Comparison of ENCODE assay signal across 15 cellular contexts in genomic region chr9:77595426-77596051, GRCh38. TPM values are rescaled to one million over a fixed set of nuclear protein-coding genes. Genes with fewer than 3 reads are reported as not detected.
A peak's percentile ranks its signal among the peaks of the same experiment; 100 is the strongest.
DNase-seq lines count a peak whose midpoint lies in the region; ATAC-seq and TF ChIP-seq lines count a peak whose summit lies in the region.
"Had no signal": no experiment of that assay in that cellular context is flagged by ENCODE, and none has a peak within 500 bp of the region (broad histone marks: within the 10 kb centered on the region; RNA-seq: fewer than 3 reads in every experiment).

No MANE protein-coding gene starts in this region.

- H3K27me3 Mint-ChIP-seq in endodermal cell (ENCODE audit: insufficient read depth) (no peaks in the 10 kb centered on the region), mesothelial cell of epicardium (ENCODE audit: low read depth) (no peaks in the 10 kb centered on the region)
- H3K27me3 Mint-ChIP-seq in activated CD4-positive, alpha-beta memory T cell treated with anti-CD3 and anti-CD28 coated beads, Interleukin-2, amount 10 ng/mL, durations not matched to agents 7 days and 5 days = peaks cover 4% of the 10 kb centered on the region

- peaks cover 34% of the 10 kb centered on the region for H3K4me1 Mint-ChIP-seq in endodermal cell
- peaks cover 40% of the 10 kb centered on the region for H3K4me1 Mint-ChIP-seq in mesothelial cell of epicardium
- peaks cover 5% of the 10 kb centered on the region for H3K4me1 Mint-ChIP-seq in activated CD4-positive, alpha-beta memory T cell treated with anti-CD3 and anti-CD28 coated beads, Interleukin-2, amount 10 ng/mL, durations not matched to agents 7 days and 5 days

- H3K27me3 ChIP-seq in endodermal cell (ENCODE audit: control insufficient read depth, insufficient read depth, low read length, poor library complexity, severe bottlenecking) = no peaks in the 10 kb centered on the region
- H3K27me3 ChIP-seq: neural progenitor cell, testis had no signal

- H3K4me3 ChIP-seq in endodermal cell (ENCODE audit: low read length) = no peak overlapping the region
- H3K4me3 ChIP-seq: neural progenitor cell, testis had no signal

- no peak overlapping the region for H3K4me3 Mint-ChIP-seq in endodermal cell
- H3K4me3 Mint-ChIP-seq in mesothelial cell of epicardium = no peak overlapping the region
- no peak overlapping the region for H3K4me3 Mint-ChIP-seq in activated CD4-positive, alpha-beta memory T cell treated with anti-CD3 and anti-CD28 coated beads, Interleukin-2, amount 10 ng/mL, durations not matched to agents 7 days and 5 days
- H3K4me3 Mint-ChIP-seq: neural progenitor cell had no signal

- H3K27ac Mint-ChIP-seq in endodermal cell = peak overlapping the region; percentile 19
- peak overlapping the region; percentile 76 for H3K27ac Mint-ChIP-seq in mesothelial cell of epicardium
- no peak overlapping the region for H3K27ac Mint-ChIP-seq in activated CD4-positive, alpha-beta memory T cell treated with anti-CD3 and anti-CD28 coated beads, Interleukin-2, amount 10 ng/mL, durations not matched to agents 7 days and 5 days
- H3K27ac Mint-ChIP-seq: neural progenitor cell had no signal

- H3K36me3 Mint-ChIP-seq in endodermal cell (ENCODE audit: low read depth) (no peaks in the 10 kb centered on the region), mesothelial cell of epicardium (no peaks in the 10 kb centered on the region)
- H3K36me3 Mint-ChIP-seq in activated CD4-positive, alpha-beta memory T cell treated with anti-CD3 and anti-CD28 coated beads, Interleukin-2, amount 10 ng/mL, durations not matched to agents 7 days and 5 days (ENCODE audit: low read depth) = no peaks in the 10 kb centered on the region
- H3K36me3 Mint-ChIP-seq: neural progenitor cell had no signal

- peaks cover 6% of the 10 kb centered on the region for H3K4me1 ChIP-seq in endodermal cell (ENCODE audit: control insufficient read depth, insufficient read depth, low read length)
- H3K4me1 ChIP-seq: neural progenitor cell had no signal

- no peak for ATAC-seq in GM19395 (IDR thresholded peaks at IDR 0.05; ENCODE audit: unreplicated experiment)

- POLR2A ChIA-PET in activated CD4-positive, alpha-beta memory T cell treated with anti-CD3 and anti-CD28 coated beads, Interleukin-2, amount 10 ng/mL, durations not matched to agents 7 days and 5 days (lab: Charles Lee) = no interaction called here

- H3K27ac ChIP-seq in endodermal cell (ENCODE audit: low read depth, low read length) = no peak overlapping the region
- H3K27ac ChIP-seq: KMS-11, neural progenitor cell, testis had no signal

- H3K9me3 Mint-ChIP-seq in endodermal cell = no peaks in the 10 kb centered on the region
- H3K9me3 Mint-ChIP-seq in mesothelial cell of epicardium = no peaks in the 10 kb centered on the region
- H3K9me3 Mint-ChIP-seq in activated CD4-positive, alpha-beta memory T cell treated with anti-CD3 and anti-CD28 coated beads, Interleukin-2, amount 10 ng/mL, durations not matched to agents 7 days and 5 days = no peaks in the 10 kb centered on the region
- H3K9me3 Mint-ChIP-seq: neural progenitor cell had no signal

- intact Hi-C loops in posterior cingulate gyrus (cut with DNase I) = no loop called here

- peak; percentile 61 to 66 for DNase-seq in Kasumi-1 (lab: John Stamatoyannopoulos, UW)
- DNase-seq in NCI-H2171 treated with DMSO at 0.1 percent for 48 hours (lab: John Stamatoyannopoulos, UW) = peak; percentile 65
- no peak for DNase-seq in endodermal cell
- no peak for DNase-seq in mesothelial cell of epicardium (ENCODE audit: low spot score in 2 of 2, unreplicated experiment in 2 of 2)
- no peak for DNase-seq in posterior cingulate gyrus
- no peak for DNase-seq in activated CD4-positive, alpha-beta memory T cell treated with anti-CD3 and anti-CD28 coated beads, Interleukin-2, amount 10 ng/mL, durations not matched to agents 7 days and 5 days
- DNase-seq: activated CD4-positive, CD25-positive, alpha-beta regulatory T cell; activated T-cell treated with anti-CD3 and anti-CD28 coated beads, Interleukin-2, amount 50 U/mL, for 1 hour; amygdala; kidney glomerular epithelial cell; NCI-H524 treated with DMSO at 0.1 percent for 48 hours; testis had no signal

- no peak for TF ChIP-seq CTCF in endodermal cell (conservative IDR thresholded peaks at IDR 0.05)
- TF ChIP-seq CTCF in mesothelial cell of epicardium (IDR thresholded peaks at IDR 0.05; ENCODE audit: unreplicated experiment) = no peak

- CTCF ChIA-PET in activated CD4-positive, alpha-beta memory T cell treated with anti-CD3 and anti-CD28 coated beads, Interleukin-2, amount 10 ng/mL, durations not matched to agents 7 days and 5 days (lab: Charles Lee) = no interaction called here

- no peaks in the 10 kb centered on the region for H3K9me3 ChIP-seq in endodermal cell (ENCODE audit: control insufficient read depth, low read length)
- H3K9me3 ChIP-seq: testis had no signal

- no peak overlapping the region for H3K9ac ChIP-seq in endodermal cell (ENCODE audit: extremely low read depth, low read length, poor library complexity, severe bottlenecking)
- H3K9ac ChIP-seq: KMS-11, neural progenitor cell had no signal

- WGBS in endodermal cell (ENCODE audit: insufficient coverage in 1 of 2, insufficient read length in 1 of 2), 2 experiments = 84 to 90% methylated on average over 1 to 4 of the region's 7 CpGs

- no peaks in the 10 kb centered on the region for H3K36me3 ChIP-seq in endodermal cell (ENCODE audit: control insufficient read depth, insufficient read depth, low read length)
- H3K36me3 ChIP-seq: neural progenitor cell had no signal

RNA-seq across cellular contexts. Expression of gene GNA14, which starts 52.6 kb away (rescaled TPM):
- total RNA-seq in endodermal cell (1 to 10 TPM in 1 of 2 donors, under 1 TPM in 1; 0.62 to 8.0 TPM), mesothelial cell of epicardium (0.11 to 0.22 TPM (median 0.20 TPM) in 3 replicates)
- 0.78 TPM for polyA plus RNA-seq in endodermal cell (2013, experiment 1 of 2)
- polyA plus RNA-seq in endodermal cell (2013, experiment 2 of 2) = 1.2 TPM
- total RNA-seq in activated CD4-positive, alpha-beta memory T cell treated with anti-CD3 and anti-CD28 coated beads, Interleukin-2, amount 10 ng/mL, durations not matched to agents 7 days and 5 days = not detected

Comparison
In these comparisons a context has a peak if more than half of its experiments do, and no peak if none do; other contexts are left out.
1. DNase-seq: peak in Kasumi-1 (2 of 2) and NCI-H2171 treated with DMSO at 0.1 percent for 48 hours (single experiment); none in endodermal cell (single experiment), mesothelial cell of epicardium (0 of 2), posterior cingulate gyrus (0 of 10) and activated CD4-positive, alpha-beta memory T cell treated with anti-CD3 and anti-CD28 coated beads, Interleukin-2, amount 10 ng/mL, durations not matched to agents 7 days and 5 days (single experiment).